In genomic region chr18:31565345-31565744, GRCh38 we compare ENCODE assay signal across 37 cellular contexts. TPM values are rescaled to one million over a fixed set of nuclear protein-coding genes. Genes with fewer than 3 reads are reported as not detected.
"Had no signal": no experiment of that assay in that cellular context is flagged by ENCODE, and none has a peak within 500 bp of the region (broad histone marks: within the 10 kb centered on the region; RNA-seq: fewer than 3 reads in every experiment).

No MANE protein-coding gene starts in this region.

- H3K4me3 ChIP-seq: ascending aorta, breast epithelium, cardiac muscle cell, esophagus muscularis mucosa, gastroesophageal sphincter had no signal

- H3K27me3 ChIP-seq: ascending aorta, breast epithelium, cardiac muscle cell, esophagus muscularis mucosa, gastroesophageal sphincter had no signal

- DNase-seq: activated CD4-positive, alpha-beta memory T cell treated with anti-CD3 and anti-CD28 coated beads for 36 hours; activated CD4-positive, alpha-beta T cell treated with anti-CD3 and anti-CD28 coated beads for 36 hours; activated CD4-positive, alpha-beta T cell treated with anti-CD3 and anti-CD28 coated beads, Interleukin-2, amount 10 ng/mL, durations not matched to agents 24 days and 14 days; activated CD4-positive, CD25-positive, alpha-beta regulatory T cell; activated CD4-positive, CD25-positive, alpha-beta regulatory T cell treated with anti-CD3 and anti-CD28 coated beads, Interleukin-2, amount 50 U/mL, for 72 hours; activated CD8-positive, alpha-beta memory T cell treated with anti-CD3 and anti-CD28 coated beads, Interleukin-2, amount 10 ng/mL, durations not matched to agents 7 days and 5 days; activated CD8-positive, alpha-beta memory T cell treated with anti-CD3 and anti-CD28 coated beads, Interleukin-2, amount 50 U/mL, for 4 hours; activated CD8-positive, alpha-beta T cell treated with anti-CD3 and anti-CD28 coated beads, Interleukin-2, amount 10 ng/mL, durations not matched to agents 7 days and 5 days; activated gamma-delta T cell; activated naive CD4-positive, alpha-beta T cell; activated naive CD4-positive, alpha-beta T cell treated with anti-CD3 and anti-CD28 coated beads, Interleukin-2, amount 10 ng/mL, durations not matched to agents 7 days and 5 days; activated naive CD8-positive, alpha-beta T cell treated with anti-CD3 and anti-CD28 coated beads, Interleukin-2, amount 10 ng/mL, durations not matched to agents 7 days and 5 days; activated T-cell treated with anti-CD3 and anti-CD28 coated beads, Interleukin-2, amount 50 U/mL, for 1 hour; activated T-cell treated with anti-CD3 and anti-CD28 coated beads, Interleukin-2, amount 50 U/mL, for 48 hours; central memory CD4-positive, alpha-beta T cell; cerebellar nuclear complex; cortex of kidney; dermis blood vessel endothelial cell; effector CD4-positive, alpha-beta T cell; effector memory CD8-positive, alpha-beta T cell; erythroblast; foreskin keratinocyte; T-helper 1 cell; T-helper 17 cell; T1000 had no signal

- ATAC-seq: activated CD4-positive, alpha-beta T cell treated with anti-CD3 and anti-CD28 coated beads for 36 hours; activated CD8-positive, alpha-beta memory T cell treated with anti-CD3 and anti-CD28 coated beads, Interleukin-2, amount 10 ng/mL, durations not matched to agents 7 days and 5 days; activated CD8-positive, alpha-beta T cell treated with anti-CD3 and anti-CD28 coated beads, Interleukin-2, amount 10 ng/mL, durations not matched to agents 7 days and 5 days; activated naive CD4-positive, alpha-beta T cell treated with anti-CD3 and anti-CD28 coated beads, Interleukin-2, amount 50 U/mL, for 72 hours; effector memory CD8-positive, alpha-beta T cell; foreskin keratinocyte; gastroesophageal sphincter; T-helper 17 cell had no signal

- H3K9me3 Mint-ChIP-seq: activated CD4-positive, alpha-beta memory T cell treated with anti-CD3 and anti-CD28 coated beads for 36 hours; activated CD4-positive, alpha-beta T cell treated with anti-CD3 and anti-CD28 coated beads, Interleukin-2, amount 10 ng/mL, durations not matched to agents 24 days and 14 days; activated naive CD4-positive, alpha-beta T cell treated with anti-CD3 and anti-CD28 coated beads, Interleukin-2, amount 10 ng/mL, durations not matched to agents 7 days and 5 days; activated naive CD4-positive, alpha-beta T cell treated with anti-CD3 and anti-CD28 coated beads, Interleukin-2, amount 50 U/mL, for 72 hours; activated naive CD8-positive, alpha-beta T cell treated with anti-CD3 and anti-CD28 coated beads, Interleukin-2, amount 10 ng/mL, durations not matched to agents 7 days and 5 days; activated T-helper 1 cell treated with anti-CD3 and anti-CD28 coated beads, Interleukin-12 subunit alpha, Interleukin-12 subunit beta, Interleukin-2, Interleukin-4 antibody, amounts not matched to agents 30 ng/mL and 10 ng/mL and 1 ng/mL, durations not matched to agents 14 hours and 24 hours and 36 hours; activated T-helper 2 cell treated with anti-CD3 and anti-CD28 coated beads, Interferon-gamma antibody, Interleukin-2, Interleukin-4, amounts not matched to agents 10 μg/mL and 5 μg/mL and 100 μg/mL, durations not matched to agents 14 hours and 24 hours and 36 hours; brain; effector memory CD8-positive, alpha-beta T cell; T-helper 2 cell treated with Interferon-gamma antibody and Interleukin-4, amounts not matched to agents 5 μg/mL and 100 μg/mL, for 36 hours had no signal

- H3K27ac Mint-ChIP-seq: activated CD4-positive, alpha-beta memory T cell treated with anti-CD3 and anti-CD28 coated beads for 36 hours; activated CD4-positive, alpha-beta T cell treated with anti-CD3 and anti-CD28 coated beads for 36 hours; activated CD4-positive, alpha-beta T cell treated with anti-CD3 and anti-CD28 coated beads, Interleukin-2, amount 10 ng/mL, durations not matched to agents 24 days and 14 days; activated CD8-positive, alpha-beta memory T cell treated with anti-CD3 and anti-CD28 coated beads, Interleukin-2, amount 10 ng/mL, durations not matched to agents 7 days and 5 days; activated CD8-positive, alpha-beta T cell treated with anti-CD3 and anti-CD28 coated beads, Interleukin-2, amount 10 ng/mL, durations not matched to agents 7 days and 5 days; activated naive CD4-positive, alpha-beta T cell treated with anti-CD3 and anti-CD28 coated beads, Interleukin-2, amount 10 ng/mL, durations not matched to agents 7 days and 5 days; activated naive CD4-positive, alpha-beta T cell treated with anti-CD3 and anti-CD28 coated beads, Interleukin-2, amount 50 U/mL, for 72 hours; activated naive CD8-positive, alpha-beta T cell treated with anti-CD3 and anti-CD28 coated beads, Interleukin-2, amount 10 ng/mL, durations not matched to agents 7 days and 5 days; activated T-helper 1 cell treated with anti-CD3 and anti-CD28 coated beads, Interleukin-12 subunit alpha, Interleukin-12 subunit beta, Interleukin-2, Interleukin-4 antibody, amounts not matched to agents 30 ng/mL and 10 ng/mL and 1 ng/mL, durations not matched to agents 14 hours and 24 hours and 36 hours; activated T-helper 2 cell treated with anti-CD3 and anti-CD28 coated beads, Interferon-gamma antibody, Interleukin-2, Interleukin-4, amounts not matched to agents 10 μg/mL and 5 μg/mL and 100 μg/mL, durations not matched to agents 14 hours and 24 hours and 36 hours; effector memory CD8-positive, alpha-beta T cell; T-helper 17 cell; T-helper 2 cell treated with Interferon-gamma antibody and Interleukin-4, amounts not matched to agents 5 μg/mL and 100 μg/mL, for 36 hours had no signal

- H3K27ac ChIP-seq: ascending aorta, breast epithelium, cardiac muscle cell, esophagus muscularis mucosa, foreskin keratinocyte, gastroesophageal sphincter had no signal

- H3K36me3 Mint-ChIP-seq: activated CD4-positive, alpha-beta memory T cell treated with anti-CD3 and anti-CD28 coated beads for 36 hours; activated CD8-positive, alpha-beta memory T cell treated with anti-CD3 and anti-CD28 coated beads, Interleukin-2, amount 10 ng/mL, durations not matched to agents 7 days and 5 days; activated naive CD4-positive, alpha-beta T cell treated with anti-CD3 and anti-CD28 coated beads, Interleukin-2, amount 10 ng/mL, durations not matched to agents 7 days and 5 days; activated naive CD4-positive, alpha-beta T cell treated with anti-CD3 and anti-CD28 coated beads, Interleukin-2, amount 50 U/mL, for 72 hours; activated naive CD8-positive, alpha-beta T cell treated with anti-CD3 and anti-CD28 coated beads, Interleukin-2, amount 10 ng/mL, durations not matched to agents 7 days and 5 days; brain had no signal

- H3K4me1 ChIP-seq: ascending aorta, breast epithelium, esophagus muscularis mucosa, foreskin keratinocyte, gastroesophageal sphincter had no signal

- H3K9me3 ChIP-seq: ascending aorta, breast epithelium, esophagus muscularis mucosa, gastroesophageal sphincter had no signal

- H3K4me3 Mint-ChIP-seq: activated CD4-positive, alpha-beta memory T cell treated with anti-CD3 and anti-CD28 coated beads for 36 hours; activated CD4-positive, alpha-beta T cell treated with anti-CD3 and anti-CD28 coated beads for 36 hours; activated CD4-positive, alpha-beta T cell treated with anti-CD3 and anti-CD28 coated beads, Interleukin-2, amount 10 ng/mL, durations not matched to agents 24 days and 14 days; activated CD8-positive, alpha-beta memory T cell treated with anti-CD3 and anti-CD28 coated beads, Interleukin-2, amount 10 ng/mL, durations not matched to agents 7 days and 5 days; activated CD8-positive, alpha-beta T cell treated with anti-CD3 and anti-CD28 coated beads, Interleukin-2, amount 10 ng/mL, durations not matched to agents 7 days and 5 days; activated naive CD4-positive, alpha-beta T cell treated with anti-CD3 and anti-CD28 coated beads, Interleukin-2, amount 10 ng/mL, durations not matched to agents 7 days and 5 days; activated naive CD8-positive, alpha-beta T cell treated with anti-CD3 and anti-CD28 coated beads, Interleukin-2, amount 10 ng/mL, durations not matched to agents 7 days and 5 days; activated T-helper 1 cell treated with anti-CD3 and anti-CD28 coated beads, Interleukin-12 subunit alpha, Interleukin-12 subunit beta, Interleukin-2, Interleukin-4 antibody, amounts not matched to agents 30 ng/mL and 10 ng/mL and 1 ng/mL, durations not matched to agents 14 hours and 24 hours and 36 hours; brain; effector memory CD8-positive, alpha-beta T cell; T-helper 17 cell; T-helper 2 cell treated with Interferon-gamma antibody and Interleukin-4, amounts not matched to agents 5 μg/mL and 100 μg/mL, for 36 hours had no signal

- H3K4me1 Mint-ChIP-seq: activated CD4-positive, alpha-beta T cell treated with anti-CD3 and anti-CD28 coated beads for 36 hours; activated CD4-positive, alpha-beta T cell treated with anti-CD3 and anti-CD28 coated beads, Interleukin-2, amount 10 ng/mL, durations not matched to agents 24 days and 14 days; activated CD8-positive, alpha-beta memory T cell treated with anti-CD3 and anti-CD28 coated beads, Interleukin-2, amount 10 ng/mL, durations not matched to agents 7 days and 5 days; activated naive CD4-positive, alpha-beta T cell treated with anti-CD3 and anti-CD28 coated beads, Interleukin-2, amount 10 ng/mL, durations not matched to agents 7 days and 5 days; activated naive CD8-positive, alpha-beta T cell treated with anti-CD3 and anti-CD28 coated beads, Interleukin-2, amount 10 ng/mL, durations not matched to agents 7 days and 5 days; T-helper 17 cell had no signal

- H3K36me3 ChIP-seq: ascending aorta, breast epithelium, cardiac muscle cell, esophagus muscularis mucosa, gastroesophageal sphincter had no signal

- H3K27me3 Mint-ChIP-seq: activated naive CD8-positive, alpha-beta T cell treated with anti-CD3 and anti-CD28 coated beads, Interleukin-2, amount 10 ng/mL, durations not matched to agents 7 days and 5 days; brain had no signal

RNA-seq across cellular contexts. Expression of gene TTR, which starts 26.3 kb away (rescaled TPM):
- total RNA-seq: activated CD4-positive, alpha-beta memory T cell treated with anti-CD3 and anti-CD28 coated beads for 36 hours; activated CD4-positive, alpha-beta T cell treated with anti-CD3 and anti-CD28 coated beads for 36 hours; activated CD4-positive, alpha-beta T cell treated with anti-CD3 and anti-CD28 coated beads, Interleukin-2, amount 10 ng/mL, durations not matched to agents 24 days and 14 days; activated CD8-positive, alpha-beta memory T cell treated with anti-CD3 and anti-CD28 coated beads for 36 hours; activated CD8-positive, alpha-beta memory T cell treated with anti-CD3 and anti-CD28 coated beads, Interleukin-2, amount 10 ng/mL, durations not matched to agents 7 days and 5 days; activated CD8-positive, alpha-beta T cell treated with anti-CD3 and anti-CD28 coated beads, Interleukin-2, amount 10 ng/mL, durations not matched to agents 7 days and 5 days; activated naive CD4-positive, alpha-beta T cell treated with anti-CD3 and anti-CD28 coated beads, Interleukin-2, amount 50 U/mL, for 72 hours; activated naive CD8-positive, alpha-beta T cell treated with anti-CD3 and anti-CD28 coated beads, Interleukin-2, amount 10 ng/mL, durations not matched to agents 7 days and 5 days; activated T-helper 1 cell treated with anti-CD3 and anti-CD28 coated beads, Interleukin-12 subunit alpha, Interleukin-12 subunit beta, Interleukin-2, Interleukin-4 antibody, amounts not matched to agents 30 ng/mL and 10 ng/mL and 1 ng/mL, durations not matched to agents 14 hours and 24 hours and 36 hours; activated T-helper 2 cell treated with anti-CD3 and anti-CD28 coated beads, Interferon-gamma antibody, Interleukin-2, Interleukin-4, amounts not matched to agents 10 μg/mL and 5 μg/mL and 100 μg/mL, durations not matched to agents 14 hours and 24 hours and 36 hours; breast epithelium; dermis blood vessel endothelial cell; foreskin keratinocyte; gastroesophageal sphincter; glomerular endothelial cell; T-helper 17 cell had no signal
- polyA plus RNA-seq: foreskin keratinocyte had no signal
